In genomic region chr19:54159352-54160181, GRCh38 we compare ENCODE assay signal across 8 cellular contexts. TPM values are rescaled to one million over a fixed set of nuclear protein-coding genes. Genes with fewer than 3 reads are reported as not detected.
DNase-seq lines count a peak whose midpoint lies in the region; ATAC-seq and TF ChIP-seq lines count a peak whose summit lies in the region.

Gene LENG1 (minus strand): TSS chr19:54159721. CDS start chr19:54159695, 26 bp downstream.

- no peaks in the 10 kb centered on the region for H3F3A ChIP-seq in PC-3 (ENCODE audit: low read length, unreplicated experiment)

- peaks cover 68% of the 10 kb centered on the region for H3K4me1 Mint-ChIP-seq in activated T-cell treated with anti-CD3 and anti-CD28 coated beads, Interleukin-2, amount 50 U/mL, for 4 hours (ENCODE audit: low read depth)

- H4K20me1 ChIP-seq in PC-3 (ENCODE audit: low read length) = no peaks in the 10 kb centered on the region

- peak; percentile 85 for ATAC-seq in GM21619 (IDR thresholded peaks at IDR 0.05; ENCODE audit: unreplicated experiment)
- peak; percentile 81 for ATAC-seq in PC-3
- ATAC-seq in activated T-cell treated with anti-CD3 and anti-CD28 coated beads, Interleukin-2, amount 50 U/mL, for 4 hours = peak; percentile 90 to 91

- CTCF ChIA-PET in PC-3 (lab: Charles Lee) = interaction anchor here (0.5 to 1.9 kb wide), 3 partner anchors 12 to 132 kb away, joined by 3 to 10 read pairs (median 4); partner anchors contain the start of gene CNOT3

- H3K27ac ChIP-seq in PC-3 (ENCODE audit: low read length) (peak within 1 kb of the TSS; percentile 72), esophagus (ENCODE audit: low read depth in 2 of 2, low read length in 1 of 2) (peak within 1 kb of the TSS; percentile 97 to 100)

- H3K9me3 Mint-ChIP-seq in activated T-cell treated with anti-CD3 and anti-CD28 coated beads, Interleukin-2, amount 50 U/mL, for 4 hours = no peaks in the 10 kb centered on the region

- POLR2A ChIA-PET in PC-3 (lab: Charles Lee; ENCODE audit: unreplicated experiment) = interaction anchor here (0.6 to 1.6 kb wide), 6 partner anchors 10 to 34 kb away, joined by 3 to 5 read pairs (median 4); partner anchors contain the start of genes CNOT3 and MBOAT7

- peaks cover 16% of the 10 kb centered on the region for H3K36me3 Mint-ChIP-seq in activated T-cell treated with anti-CD3 and anti-CD28 coated beads, Interleukin-2, amount 50 U/mL, for 4 hours (ENCODE audit: insufficient read depth)

- peak; percentile 34; the same call in 1 of the 2 replicates for TF ChIP-seq CTCF in PC-3 (conservative IDR thresholded peaks at IDR 0.05; ENCODE audit: low read depth, low read length)

- peak within 1 kb of the TSS; percentile 85 for H3K4me3 ChIP-seq in Jurkat, Clone E6-1 (ENCODE audit: low read length)
- H3K4me3 ChIP-seq in PC-3 (ENCODE audit: low read length) (peak within 1 kb of the TSS; percentile 71), esophagus (ENCODE audit: low read depth in 1 of 2, low read length in 2 of 2) (peak within 1 kb of the TSS; percentile 63 to 79), mucosa of stomach (ENCODE audit: low read length) (peak within 1 kb of the TSS; percentile 80)

- peak; percentile 100 for DNase-seq in DMS53 (lab: John Stamatoyannopoulos, UW)
- DNase-seq in Jurkat, Clone E6-1 (ENCODE audit: low read depth, low spot score) = peak; percentile 100
- DNase-seq in PC-3 = peak; percentile 100
- DNase-seq in activated T-cell treated with anti-CD3 and anti-CD28 coated beads, Interleukin-2, amount 50 U/mL, for 4 hours = peak; percentile 97
- peak; percentile 94 for DNase-seq in stimulated activated CD8-positive, alpha-beta memory T cell treated with anti-CD3 and anti-CD28 coated beads, Interleukin-7, amount 100 ng/mL, for 1 hour (ENCODE audit: low read depth in 2 of 2)

- intact Hi-C loops in PC-3 (cut with micrococcal nuclease) = loop anchor here (1.0 to 5.0 kb wide), 3 partner anchors 22 to 43 kb away; partner anchors contain the start of genes CNOT3, RPS9 and TSEN34

- H3K4me3 Mint-ChIP-seq in activated T-cell treated with anti-CD3 and anti-CD28 coated beads, Interleukin-2, amount 50 U/mL, for 4 hours = peak within 1 kb of the TSS; percentile 97

- H3K4me1 ChIP-seq in PC-3 (ENCODE audit: insufficient read depth, low read length) (peaks cover 38% of the 10 kb centered on the region), esophagus (ENCODE audit: control insufficient read depth in 2 of 2, insufficient read depth in 2 of 2, low read length in 1 of 2) (peaks cover 2 to 32% of the 10 kb centered on the region in 2 donors), mucosa of stomach (ENCODE audit: control insufficient read depth, insufficient read depth, low read length) (peaks cover 42% of the 10 kb centered on the region)

- no peaks in the 10 kb centered on the region for H3K27me3 ChIP-seq in PC-3 (ENCODE audit: low read length)
- H3K27me3 ChIP-seq in esophagus (ENCODE audit: control insufficient read depth in 1 of 2, insufficient read depth in 2 of 2, low read length in 2 of 2) = no peaks in the 10 kb centered on the region
- no peaks in the 10 kb centered on the region for H3K27me3 ChIP-seq in mucosa of stomach (ENCODE audit: control insufficient read depth, insufficient read depth, low read length)

- no TSS peak for BruUV-seq in PC-3 (replicated peaks; lab: Mats Ljungman, UMichigan)

- 0% methylated on average over 71 to 72 of the region's 72 CpGs for WGBS in esophagus, 2 donors

- peak within 1 kb of the TSS; percentile 70 for H2AFZ ChIP-seq in PC-3 (ENCODE audit: low read length)

- H3K9ac ChIP-seq in PC-3 (ENCODE audit: low read length) (peak within 1 kb of the TSS; percentile 75), mucosa of stomach (ENCODE audit: low read length) (peak within 1 kb of the TSS; percentile 76)

- no peaks in the 10 kb centered on the region for H3K27me3 Mint-ChIP-seq in activated T-cell treated with anti-CD3 and anti-CD28 coated beads, Interleukin-2, amount 50 U/mL, for 4 hours (ENCODE audit: low read depth)

- H3K36me3 ChIP-seq in PC-3 (ENCODE audit: low read depth, low read length) (peaks cover 20% of the 10 kb centered on the region), esophagus (ENCODE audit: control insufficient read depth in 2 of 2, insufficient read depth in 2 of 2, low read length in 1 of 2) (peaks cover 25 to 26% of the 10 kb centered on the region in 2 donors), mucosa of stomach (ENCODE audit: control insufficient read depth, insufficient read depth, low read length) (peaks cover 22% of the 10 kb centered on the region)

- peak within 1 kb of the TSS; percentile 84 for H3K4me2 ChIP-seq in PC-3 (ENCODE audit: low read length)

- H3K79me2 ChIP-seq in PC-3 (ENCODE audit: low read length) = peaks cover 23% of the 10 kb centered on the region

- H3K9me3 ChIP-seq in PC-3 (ENCODE audit: low read length) (no peaks in the 10 kb centered on the region), esophagus (ENCODE audit: control insufficient read depth in 2 of 2, insufficient read depth in 1 of 2, low read depth in 1 of 2, low read length in 1 of 2) (no peaks in the 10 kb centered on the region), mucosa of stomach (ENCODE audit: control insufficient read depth, low read length) (no peaks in the 10 kb centered on the region)

- no peaks in the 10 kb centered on the region for H3K9me2 ChIP-seq in PC-3 (replicated peaks; ENCODE audit: low read length)

RNA-seq across cellular contexts. Expression of gene LENG1, which starts in this region (rescaled TPM):
- 18.9 TPM for polyA plus RNA-seq in Jurkat, Clone E6-1 (2012; ENCODE audit: insufficient read depth, insufficient read length)
- 13.6 and 18.8 TPM in 2 replicates for total RNA-seq in PC-3 (2014; rRNA removed)
- 1 to 10 TPM; 5.6 to 9.7 (median 9.2) TPM for total RNA-seq in activated T-cell treated with anti-CD3 and anti-CD28 coated beads, Interleukin-2, amount 50 U/mL, for 4 hours
- 1 to 10 TPM; 4.9 to 7.0 TPM for polyA plus RNA-seq in esophagus

Comparison
In these comparisons a context has a peak if more than half of its experiments do, and no peak if none do; other contexts are left out.
1. Peak in every context shown above with its lines: DNase-seq, ATAC-seq, H3K4me3 ChIP-seq and H3K27ac ChIP-seq.